Comparison of ENCODE assay signal across 24 cellular contexts in genomic region chr6:100818066-100818465, GRCh38.
"Had no signal": no experiment of that assay in that cellular context is flagged by ENCODE, and none has a peak within 500 bp of the region (broad histone marks: within the 10 kb centered on the region; RNA-seq: fewer than 3 reads in every experiment).

No MANE protein-coding gene starts in this region.

- H3K9me3 ChIP-seq: gastrocnemius medialis, stomach, thyroid gland, vagina had no signal

- H3K27me3 ChIP-seq: dorsolateral prefrontal cortex, gastrocnemius medialis, neural progenitor cell, stomach, thyroid gland, vagina had no signal

- H3K4me1 Mint-ChIP-seq: neural progenitor cell had no signal

- ATAC-seq: gastrocnemius medialis; left lobe of liver; sciatic nerve; stimulated activated effector memory CD8-positive, alpha-beta T cell treated with anti-CD3 and anti-CD28 coated beads, Interleukin-12 subunit alpha, Interleukin-12 subunit beta, amount 100 ng/mL, for 72 hours had no signal

- DNase-seq: dorsolateral prefrontal cortex; effector CD4-positive, alpha-beta T cell; foreskin fibroblast; gastrocnemius medialis; head of caudate nucleus; kidney; naive B cell; stimulated activated CD4-positive, alpha-beta T cell treated with anti-CD3 and anti-CD28 coated beads, Interleukin-2, amount 100 ng/mL, for 24 hours; stimulated activated CD4-positive, alpha-beta T cell treated with anti-CD3 and anti-CD28 coated beads, Interleukin-4, amount 100 ng/mL, for 24 hours; stimulated activated naive CD4-positive, alpha-beta T cell treated with Interleukin-2 at 50 U/mL for 16 hours; stomach; thyroid gland; trophoblast cell had no signal

- H3K4me1 ChIP-seq: neural progenitor cell, parathyroid adenoma, stomach, thyroid gland, vagina had no signal

- H3K4me2 ChIP-seq: neural progenitor cell had no signal

- H3K4me3 Mint-ChIP-seq: memory B cell; nephron; neural progenitor cell; stimulated activated effector memory CD8-positive, alpha-beta T cell treated with anti-CD3 and anti-CD28 coated beads, Interleukin-12 subunit alpha, Interleukin-12 subunit beta, amount 100 ng/mL, for 72 hours had no signal

- H3K9ac ChIP-seq: neural progenitor cell, parathyroid adenoma had no signal

- H3K9me3 Mint-ChIP-seq: memory B cell had no signal

- FAIRE-seq: colon had no signal

- H3K27ac Mint-ChIP-seq: memory B cell; naive B cell; nephron; neural progenitor cell; progenitor cell of endocrine pancreas; stimulated activated effector memory CD8-positive, alpha-beta T cell treated with anti-CD3 and anti-CD28 coated beads, Interleukin-12 subunit alpha, Interleukin-12 subunit beta, amount 100 ng/mL, for 72 hours had no signal

- H3K27ac ChIP-seq: dorsolateral prefrontal cortex, gastrocnemius medialis, neural progenitor cell, parathyroid adenoma, stomach, thyroid gland, vagina had no signal

- H3K27me3 Mint-ChIP-seq: memory B cell, naive B cell, progenitor cell of endocrine pancreas had no signal

- H3K4me3 ChIP-seq: dorsolateral prefrontal cortex, gastrocnemius medialis, lung, neural progenitor cell, stomach, thyroid gland, vagina had no signal

- H2AFZ ChIP-seq: neural progenitor cell, parathyroid adenoma had no signal

- H3K36me3 ChIP-seq: gastrocnemius medialis, thyroid gland, vagina had no signal
